ENCODE assay signal across 22 cellular contexts in genomic region chr5:50574121-50574520, GRCh38.
A peak's percentile ranks its signal among the peaks of the same experiment; 100 is the strongest.
DNase-seq lines count a peak whose midpoint lies in the region; ATAC-seq and TF ChIP-seq lines count a peak whose summit lies in the region.
"Had no signal": no experiment of that assay in that cellular context is flagged by ENCODE, and none has a peak within 500 bp of the region (broad histone marks: within the 10 kb centered on the region; RNA-seq: fewer than 3 reads in every experiment).

No MANE protein-coding gene starts in this region.

- H3K4me3 Mint-ChIP-seq in MCF 10A (ENCODE audit: unreplicated experiment), result no peak overlapping the region
- H3K4me3 Mint-ChIP-seq in activated CD8-positive, alpha-beta T cell treated with anti-CD3 and anti-CD28 coated beads, Interleukin-2, amount 10 ng/mL, durations not matched to agents 7 days and 5 days, result peak overlapping the region; percentile 32
- H3K4me3 Mint-ChIP-seq: neural crest cell; stimulated activated naive CD8-positive, alpha-beta T cell treated with anti-CD3 and anti-CD28 coated beads, Interleukin-15, Interleukin-2, amounts not matched to agents 100 ng/mL and 50 ng/mL, for 24 hours had no signal

- intact Hi-C loops in mammary epithelial cell (cut with micrococcal nuclease), result no loop called here
- intact Hi-C loops in MCF 10A (cut with micrococcal nuclease), result no loop called here

- H3K4me1 Mint-ChIP-seq in MCF 10A (ENCODE audit: insufficient read depth, unreplicated experiment), result peaks cover 7% of the 10 kb centered on the region
- peaks cover 19% of the 10 kb centered on the region for H3K4me1 Mint-ChIP-seq in activated CD8-positive, alpha-beta T cell treated with anti-CD3 and anti-CD28 coated beads, Interleukin-2, amount 10 ng/mL, durations not matched to agents 7 days and 5 days (ENCODE audit: low read depth)
- H3K4me1 Mint-ChIP-seq: neural crest cell had no signal

- H3K4me1 ChIP-seq in mammary epithelial cell (ENCODE audit: insufficient read depth, low read length), result no peaks in the 10 kb centered on the region
- H3K4me1 ChIP-seq in Karpas-422 (ENCODE audit: low read length), result no peaks in the 10 kb centered on the region
- H3K4me1 ChIP-seq: adrenal gland had no signal

- H4K20me1 ChIP-seq in mammary epithelial cell (ENCODE audit: insufficient read depth, low read length), result no peaks in the 10 kb centered on the region
- H4K20me1 ChIP-seq in Karpas-422 (ENCODE audit: insufficient read depth, low read depth, low read length), result no peaks in the 10 kb centered on the region

- no peak for ATAC-seq in activated CD8-positive, alpha-beta T cell treated with anti-CD3 and anti-CD28 coated beads, Interleukin-2, amount 10 ng/mL, durations not matched to agents 7 days and 5 days
- ATAC-seq: left cardiac atrium had no signal

- dilution Hi-C loops in mammary epithelial cell (cut with HindIII; ENCODE audit: low sequenced_read_pairs), result no loop called here

- H3K9me3 ChIP-seq in mammary epithelial cell (replicated peaks; ENCODE audit: insufficient read depth, low read length) (no peaks in the 10 kb centered on the region), Karpas-422 (ENCODE audit: low read length) (no peaks in the 10 kb centered on the region)
- H3K9me3 ChIP-seq: adrenal gland, tibial nerve had no signal

- no peak overlapping the region for H3K9ac ChIP-seq in mammary epithelial cell (ENCODE audit: insufficient read depth, low read length)
- H3K9ac ChIP-seq in Karpas-422 (ENCODE audit: low read length), result no peak overlapping the region

- H3K79me2 ChIP-seq in mammary epithelial cell (ENCODE audit: insufficient read depth, low read length) (no peaks in the 10 kb centered on the region), Karpas-422 (ENCODE audit: low read length) (no peaks in the 10 kb centered on the region)

- H3K36me3 Mint-ChIP-seq in MCF 10A (ENCODE audit: insufficient read depth, unreplicated experiment), result no peaks in the 10 kb centered on the region
- H3K36me3 Mint-ChIP-seq in activated CD8-positive, alpha-beta T cell treated with anti-CD3 and anti-CD28 coated beads, Interleukin-2, amount 10 ng/mL, durations not matched to agents 7 days and 5 days (ENCODE audit: low read depth), result peaks cover 17% of the 10 kb centered on the region

- H3K27ac Mint-ChIP-seq in MCF 10A (ENCODE audit: low read depth, unreplicated experiment), result no peak overlapping the region
- no peak overlapping the region for H3K27ac Mint-ChIP-seq in activated CD8-positive, alpha-beta T cell treated with anti-CD3 and anti-CD28 coated beads, Interleukin-2, amount 10 ng/mL, durations not matched to agents 7 days and 5 days
- H3K27ac Mint-ChIP-seq: stimulated activated naive CD8-positive, alpha-beta T cell treated with anti-CD3 and anti-CD28 coated beads, Interleukin-15, Interleukin-2, amounts not matched to agents 100 ng/mL and 50 ng/mL, for 24 hours had no signal

- H3K9me3 Mint-ChIP-seq in MCF 10A (ENCODE audit: unreplicated experiment), result no peaks in the 10 kb centered on the region
- peaks cover 12% of the 10 kb centered on the region for H3K9me3 Mint-ChIP-seq in activated CD8-positive, alpha-beta T cell treated with anti-CD3 and anti-CD28 coated beads, Interleukin-2, amount 10 ng/mL, durations not matched to agents 7 days and 5 days (ENCODE audit: insufficient read depth)

- H3K4me2 ChIP-seq in mammary epithelial cell (ENCODE audit: insufficient read depth, low read depth, low read length) (peak overlapping the region; percentile 57), Karpas-422 (ENCODE audit: low read depth, low read length, poor library complexity, severe bottlenecking) (no peak overlapping the region)
- H3K4me2 ChIP-seq: PC-9 had no signal

- 67% methylated on average over 3 of the region's 3 CpGs for WGBS in mammary epithelial cell (ENCODE audit: low coverage, missing lambda C conversion rate)

- POLR2A ChIA-PET in MCF 10A (lab: Yijun Ruan, JAX), result interaction anchor here (0.6 to 1.8 kb wide), 5 partner anchors 11 to 206 kb away, joined by 3 to 5 read pairs (median 4); no protein-coding TSS in a partner anchor
- POLR2A ChIA-PET in activated CD8-positive, alpha-beta T cell treated with anti-CD3 and anti-CD28 coated beads, Interleukin-2, amount 10 ng/mL, durations not matched to agents 7 days and 5 days (lab: Charles Lee), result no interaction called here

- H3K36me3 ChIP-seq in mammary epithelial cell (ENCODE audit: insufficient read depth, low read length) (no peaks in the 10 kb centered on the region), Karpas-422 (ENCODE audit: insufficient read depth, low read length) (no peaks in the 10 kb centered on the region)
- H3K36me3 ChIP-seq: adrenal gland, tibial nerve had no signal

- BruUV-seq in mammary epithelial cell (replicated peaks; lab: Mats Ljungman, UMichigan), result no TSS peak
- no TSS peak for BruUV-seq in MCF 10A (replicated peaks; lab: Mats Ljungman, UMichigan)

- H3K9me2 ChIP-seq in Karpas-422 (replicated peaks; ENCODE audit: insufficient read depth, low read length), result no peaks in the 10 kb centered on the region

- TF ChIP-seq CTCF in mammary epithelial cell (conservative IDR thresholded peaks at IDR 0.05 in 1 of 2, IDR thresholded peaks at IDR 0.05 in 1 of 2; ENCODE audit: extremely low read depth in 1 of 2, insufficient read depth in 1 of 2, low read depth in 1 of 2, low read length in 2 of 2) (no peak), MCF 10A (IDR thresholded peaks at IDR 0.05; ENCODE audit: unreplicated experiment) (no peak)

- H2AFZ ChIP-seq in mammary epithelial cell (ENCODE audit: low read depth, low read length), result no peak overlapping the region
- no peak overlapping the region for H2AFZ ChIP-seq in Karpas-422 (ENCODE audit: low read length)
- H2AFZ ChIP-seq: PC-9 had no signal

- CTCF ChIA-PET in mammary epithelial cell (lab: Charles Lee; ENCODE audit: low non-redundant PET), result no interaction called here
- CTCF ChIA-PET in MCF 10A (lab: Yijun Ruan, JAX), result no interaction called here
- CTCF ChIA-PET in activated CD8-positive, alpha-beta T cell treated with anti-CD3 and anti-CD28 coated beads, Interleukin-2, amount 10 ng/mL, durations not matched to agents 7 days and 5 days (lab: Charles Lee), result interaction anchor here (0.7 kb wide), 2 partner anchors 85 to 132 kb away, joined by 3 read pairs; no protein-coding TSS in a partner anchor

- in situ Hi-C loops in mammary epithelial cell (cut with MboI; ENCODE audit: low sequenced_read_pairs in 2 of 2), result no loop called here

- H3K4me3 ChIP-seq in mammary epithelial cell (replicated peaks in 1 of 3; ENCODE audit: insufficient read depth in 1 of 3, low read depth in 2 of 3, low read length in 3 of 3) (no peak overlapping the region), Karpas-422 (ENCODE audit: low read length) (no peak overlapping the region)
- H3K4me3 ChIP-seq: adrenal gland, coronary artery, PC-9, tibial nerve had no signal

- H3K27me3 ChIP-seq in mammary epithelial cell (ENCODE audit: insufficient read depth, low read length) (no peaks in the 10 kb centered on the region), Karpas-422 (ENCODE audit: low read length) (no peaks in the 10 kb centered on the region)
- H3K27me3 ChIP-seq: adrenal gland, tibial nerve had no signal

- DNase-seq in mammary epithelial cell, result no peak
- no peak for DNase-seq in MCF 10A (ENCODE audit: unreplicated experiment)
- DNase-seq in Karpas-422, result peak; percentile 17
- DNase-seq in activated CD8-positive, alpha-beta T cell treated with anti-CD3 and anti-CD28 coated beads, Interleukin-2, amount 10 ng/mL, durations not matched to agents 7 days and 5 days, result no peak
- no peak for DNase-seq in NCI-H526 (lab: John Stamatoyannopoulos, UW)
- DNase-seq in midbrain (lab: John Stamatoyannopoulos, UW), result no peak
- no peak for DNase-seq in COLO668 (lab: John Stamatoyannopoulos, UW; ENCODE audit: unreplicated experiment)
- DNase-seq: activated effector memory CD4-positive, alpha-beta T cell treated with Interleukin-2 at 50 U/mL for 16 hours; adrenal gland; left cardiac atrium; NCI-H146; NCI-H2227 treated with DMSO at 0.1 percent for 48 hours; NCI-H774; PC-9; SHP77 treated with DMSO at 0.1 percent for 48 hours; small intestine; stimulated activated CD4-positive, alpha-beta T cell treated with anti-CD3 and anti-CD28 coated beads, Interleukin-2, amount 100 ng/mL, for 48 hours; T1000 had no signal

- H3K27ac ChIP-seq in mammary epithelial cell (ENCODE audit: insufficient read depth, low read depth, low read length), result no peak overlapping the region
- no peak overlapping the region for H3K27ac ChIP-seq in Karpas-422 (ENCODE audit: low read length)
- H3K27ac ChIP-seq: adrenal gland, coronary artery, PC-9, tibial nerve had no signal

- no peaks in the 10 kb centered on the region for H3K27me3 Mint-ChIP-seq in MCF 10A (ENCODE audit: insufficient read depth, unreplicated experiment)
- no peaks in the 10 kb centered on the region for H3K27me3 Mint-ChIP-seq in activated CD8-positive, alpha-beta T cell treated with anti-CD3 and anti-CD28 coated beads, Interleukin-2, amount 10 ng/mL, durations not matched to agents 7 days and 5 days (ENCODE audit: low read depth)
- H3K27me3 Mint-ChIP-seq: stimulated activated naive CD8-positive, alpha-beta T cell treated with anti-CD3 and anti-CD28 coated beads, Interleukin-15, Interleukin-2, amounts not matched to agents 100 ng/mL and 50 ng/mL, for 24 hours had no signal
